In genomic region chr3:22859618-22860017, GRCh38 we compare ENCODE assay signal across 19 cellular contexts.
DNase-seq lines count a peak whose midpoint lies in the region; ATAC-seq and TF ChIP-seq lines count a peak whose summit lies in the region.
"Had no signal": no experiment of that assay in that cellular context is flagged by ENCODE, and none has a peak within 500 bp of the region (broad histone marks: within the 10 kb centered on the region; RNA-seq: fewer than 3 reads in every experiment).

No MANE protein-coding gene starts in this region.

- H3K79me2 ChIP-seq in PC-3 (ENCODE audit: low read length): no peaks in the 10 kb centered on the region
- H3K79me2 ChIP-seq in neural progenitor cell (ENCODE audit: low read depth): no peaks in the 10 kb centered on the region

- POLR2A ChIA-PET in PC-3 (lab: Charles Lee; ENCODE audit: unreplicated experiment): interaction anchor here (0.7 kb wide), 2 partner anchors 24 to 699 kb away, joined by 3 to 6 read pairs; no protein-coding TSS in a partner anchor

- H3K27ac Mint-ChIP-seq in neural progenitor cell: no peak overlapping the region
- H3K27ac Mint-ChIP-seq: CD14-positive monocyte; CD4-positive, alpha-beta memory T cell; CD4-positive, CD25-positive, alpha-beta regulatory T cell; CD8-positive, alpha-beta memory T cell had no signal

- no peak for TF ChIP-seq CTCF in PC-3 (conservative IDR thresholded peaks at IDR 0.05; ENCODE audit: low read depth, low read length)
- TF ChIP-seq CTCF in VCaP (conservative IDR thresholded peaks at IDR 0.05): no peak
- no peak for TF ChIP-seq CTCF in neural progenitor cell (IDR thresholded peaks at IDR 0.05)
- TF ChIP-seq CTCF in esophagus muscularis mucosa (IDR thresholded peaks at IDR 0.05): no peak

- peaks cover 5% of the 10 kb centered on the region for H3K4me1 Mint-ChIP-seq in neural progenitor cell
- H3K4me1 Mint-ChIP-seq: CD14-positive monocyte; CD4-positive, alpha-beta memory T cell; CD4-positive, CD25-positive, alpha-beta regulatory T cell; CD8-positive, alpha-beta memory T cell had no signal

- DNase-seq in NCI-H2029 treated with DMSO at 0.1 percent for 48 hours (lab: John Stamatoyannopoulos, UW) (peak; percentile 16), NCI-H2029 (lab: John Stamatoyannopoulos, UW) (no peak), PC-3 (peak; percentile 42), neural progenitor cell (ENCODE audit: low spot score) (no peak), esophagus muscularis mucosa (ENCODE audit: extremely low spot score) (no peak), activated T-cell treated with anti-CD3 and anti-CD28 coated beads for 4 hours (no peak)
- DNase-seq: 8988T; ACHN; BE2C; C1 segment of cervical spinal cord; CD4-positive, alpha-beta memory T cell; CD4-positive, CD25-positive, alpha-beta regulatory T cell; CD8-positive, alpha-beta memory T cell; COR-L47; DMS79 treated with DMSO at 0.1 percent for 48 hours; GF-D8 had no signal

- H2AFZ ChIP-seq in PC-3 (ENCODE audit: low read length) (no peak overlapping the region), neural progenitor cell (replicated peaks) (peak overlapping the region; percentile 51)

- H3K9me3 Mint-ChIP-seq in neural progenitor cell: no peaks in the 10 kb centered on the region

- H3K27me3 ChIP-seq in PC-3 (ENCODE audit: low read length): no peaks in the 10 kb centered on the region
- no peaks in the 10 kb centered on the region for H3K27me3 ChIP-seq in neural progenitor cell
- no peaks in the 10 kb centered on the region for H3K27me3 ChIP-seq in esophagus muscularis mucosa
- H3K27me3 ChIP-seq: BE2C, BLaER1 had no signal

- no TSS peak for BruUV-seq in PC-3 (replicated peaks; lab: Mats Ljungman, UMichigan)

- H4K20me1 ChIP-seq in PC-3 (ENCODE audit: low read length): no peaks in the 10 kb centered on the region
- H4K20me1 ChIP-seq in neural progenitor cell (ENCODE audit: low read depth): no peaks in the 10 kb centered on the region
- H4K20me1 ChIP-seq: BLaER1 had no signal

- no peaks in the 10 kb centered on the region for H3K27me3 Mint-ChIP-seq in neural progenitor cell (ENCODE audit: insufficient read depth, low read depth)
- H3K27me3 Mint-ChIP-seq: CD4-positive, alpha-beta memory T cell; CD4-positive, CD25-positive, alpha-beta regulatory T cell had no signal

- intact Hi-C loops in PC-3 (cut with micrococcal nuclease): no loop called here
- intact Hi-C loops in esophagus muscularis mucosa (cut with DNase I): no loop called here

- TF ChIP-seq POLR2A in esophagus muscularis mucosa (IDR thresholded peaks at IDR 0.05; ENCODE audit: low read depth): no peak

- no peaks in the 10 kb centered on the region for H3K36me3 Mint-ChIP-seq in neural progenitor cell
- H3K36me3 Mint-ChIP-seq: CD14-positive monocyte; CD4-positive, alpha-beta memory T cell; CD4-positive, CD25-positive, alpha-beta regulatory T cell; CD8-positive, alpha-beta memory T cell had no signal

- no peak overlapping the region for H3K4me2 ChIP-seq in PC-3 (ENCODE audit: low read length)
- H3K4me2 ChIP-seq in neural progenitor cell: no peak overlapping the region
- H3K4me2 ChIP-seq: BLaER1 had no signal

- no peak overlapping the region for H3K4me3 Mint-ChIP-seq in neural progenitor cell
- H3K4me3 Mint-ChIP-seq: CD14-positive monocyte; CD4-positive, alpha-beta memory T cell; CD4-positive, CD25-positive, alpha-beta regulatory T cell; CD8-positive, alpha-beta memory T cell had no signal

- H3K27ac ChIP-seq in PC-3 (ENCODE audit: low read length) (no peak overlapping the region), VCaP (peak overlapping the region; percentile 48), neural progenitor cell (no peak overlapping the region), esophagus muscularis mucosa (replicated peaks in 1 of 4) (no peak overlapping the region)
- H3K27ac ChIP-seq: BLaER1 had no signal

- H3K4me1 ChIP-seq in PC-3 (ENCODE audit: insufficient read depth, low read length): no peaks in the 10 kb centered on the region
- H3K4me1 ChIP-seq in neural progenitor cell: no peaks in the 10 kb centered on the region
- peaks cover 0 to 13% (median 0%) of the 10 kb centered on the region in 4 donors for H3K4me1 ChIP-seq in esophagus muscularis mucosa
- H3K4me1 ChIP-seq: BE2C, BLaER1 had no signal

- no peak overlapping the region for H3K4me3 ChIP-seq in PC-3 (ENCODE audit: low read length)
- H3K4me3 ChIP-seq in neural progenitor cell: no peak overlapping the region
- H3K4me3 ChIP-seq in esophagus muscularis mucosa: no peak overlapping the region
- H3K4me3 ChIP-seq: BLaER1 had no signal

- no peaks in the 10 kb centered on the region for H3K9me2 ChIP-seq in PC-3 (replicated peaks; ENCODE audit: low read length)

- TF ChIP-seq EP300 in esophagus muscularis mucosa (IDR thresholded peaks at IDR 0.05): no peak

- ATAC-seq in PC-3: peak; percentile 93

- H3K9ac ChIP-seq in PC-3 (ENCODE audit: low read length) (no peak overlapping the region), neural progenitor cell (no peak overlapping the region)
- H3K9ac ChIP-seq: BLaER1 had no signal

- H3F3A ChIP-seq in PC-3 (ENCODE audit: low read length, unreplicated experiment) (no peaks in the 10 kb centered on the region), neural progenitor cell (ENCODE audit: low read depth) (no peaks in the 10 kb centered on the region)

- no peaks in the 10 kb centered on the region for H3K36me3 ChIP-seq in PC-3 (ENCODE audit: low read depth, low read length)
- H3K36me3 ChIP-seq in neural progenitor cell: no peaks in the 10 kb centered on the region
- H3K36me3 ChIP-seq in esophagus muscularis mucosa: no peaks in the 10 kb centered on the region
- H3K36me3 ChIP-seq: BE2C, BLaER1 had no signal

- H3K9me3 ChIP-seq in PC-3 (ENCODE audit: low read length) (no peaks in the 10 kb centered on the region), neural progenitor cell (ENCODE audit: low read depth) (no peaks in the 10 kb centered on the region), esophagus muscularis mucosa (no peaks in the 10 kb centered on the region)
- H3K9me3 ChIP-seq: BE2C, BLaER1 had no signal

- CTCF ChIA-PET in PC-3 (lab: Charles Lee): no interaction called here

Comparison
In these comparisons a context has a peak if more than half of its experiments do, and no peak if none do; other contexts are left out.
1. DNase-seq: peak in NCI-H2029 treated with DMSO at 0.1 percent for 48 hours (single experiment) and PC-3 (single experiment); none in NCI-H2029 (single experiment), neural progenitor cell (single experiment), esophagus muscularis mucosa (single experiment) and activated T-cell treated with anti-CD3 and anti-CD28 coated beads for 4 hours (single experiment).